18 cellular contexts compared by ENCODE assay signal in genomic region chr10:7832060-7832459, GRCh38. TPM values are rescaled to one million over a fixed set of nuclear protein-coding genes. Genes with fewer than 3 reads are reported as not detected.
DNase-seq lines count a peak whose midpoint lies in the region; ATAC-seq and TF ChIP-seq lines count a peak whose summit lies in the region.
"Had no signal": no experiment of that assay in that cellular context is flagged by ENCODE, and none has a peak within 500 bp of the region (broad histone marks: within the 10 kb centered on the region; RNA-seq: fewer than 3 reads in every experiment).

No MANE protein-coding gene starts in this region.

- H2BK5ac ChIP-seq in IMR-90 (ENCODE audit: low read depth, low read length, poor library complexity, severe bottlenecking) = no peak overlapping the region

- H3K18ac ChIP-seq in IMR-90 (ENCODE audit: low read depth, low read length) = no peak overlapping the region

- no peak overlapping the region for H2BK15ac ChIP-seq in IMR-90 (ENCODE audit: low read depth, low read length)

- no peak overlapping the region for H3K27ac ChIP-seq in IMR-90 (ENCODE audit: insufficient read depth, low read length)
- H3K27ac ChIP-seq: BLaER1 had no signal

- H3K9me3 Mint-ChIP-seq in chondrocyte (ENCODE audit: low read depth) (no peaks in the 10 kb centered on the region), CD14-positive monocyte (peaks cover 0 to 2% (median 0%) of the 10 kb centered on the region in 7 donors)
- H3K9me3 Mint-ChIP-seq: CD8-positive, alpha-beta T cell; IgD-negative memory B cell had no signal

- TF ChIP-seq CTCF in IMR-90 (conservative IDR thresholded peaks at IDR 0.05; ENCODE audit: low read depth, low read length) = no peak
- TF ChIP-seq CTCF in chondrocyte (IDR thresholded peaks at IDR 0.05) = no peak
- TF ChIP-seq CTCF in CD14-positive monocyte (IDR thresholded peaks at IDR 0.05) = no peak
- TF ChIP-seq CTCF in lower leg skin (IDR thresholded peaks at IDR 0.05) = no peak

- H4K91ac ChIP-seq in IMR-90 (ENCODE audit: insufficient read depth, low read depth, low read length) = no peak overlapping the region

- dilution Hi-C loops in IMR-90 (cut with HindIII; ENCODE audit: low sequenced_read_pairs, unreplicated experiment) = no loop called here

- no peak overlapping the region for H3K14ac ChIP-seq in IMR-90 (replicated peaks; ENCODE audit: low read depth, low read length)

- H3K4me1 Mint-ChIP-seq in chondrocyte (ENCODE audit: low read depth) (peaks cover 19% of the 10 kb centered on the region), CD14-positive monocyte (peaks cover 8% of the 10 kb centered on the region)

- no peak overlapping the region for H3K4me2 ChIP-seq in IMR-90 (ENCODE audit: low read depth, low read length)
- H3K4me2 ChIP-seq: BLaER1 had no signal

- H2AK9ac ChIP-seq in IMR-90 (replicated peaks; ENCODE audit: low read depth, low read length, poor library complexity) = no peak overlapping the region

- POLR2A ChIA-PET in IMR-90 (lab: Charles Lee; ENCODE audit: unreplicated experiment) = no interaction called here

- TF ChIP-seq POLR2A in IMR-90 (IDR thresholded peaks at IDR 0.05; ENCODE audit: low read depth, low read length) = no peak
- TF ChIP-seq POLR2A in lower leg skin (IDR thresholded peaks at IDR 0.05) = no peak

- CTCF ChIA-PET in IMR-90 (lab: Yijun Ruan, JAX) = no interaction called here

- peaks cover 12% of the 10 kb centered on the region for H3K9me1 ChIP-seq in IMR-90 (ENCODE audit: insufficient read depth, low read length)

- no peak overlapping the region for H2AFZ ChIP-seq in IMR-90 (replicated peaks; ENCODE audit: low read length, poor library complexity)

- BruUV-seq in IMR-90 (replicated peaks; lab: Mats Ljungman, UMichigan) = no TSS peak

- no peak overlapping the region for H3K4ac ChIP-seq in IMR-90 (ENCODE audit: low read depth, low read length)

- no peak overlapping the region for H3K9ac ChIP-seq in IMR-90 (ENCODE audit: low read depth, low read length)
- H3K9ac ChIP-seq: BLaER1 had no signal

- peaks cover 38 to 43% of the 10 kb centered on the region in 2 experiments for H3K79me1 ChIP-seq in IMR-90 (ENCODE audit: low read depth in 1 of 2, low read length in 2 of 2)

- H3K4me1 ChIP-seq in IMR-90 (ENCODE audit: control insufficient read depth, insufficient read depth, low read length) = 0 out of 2 replicates have a peak, but pooled peaks cover 2% of the 10 kb centered on the region
- H3K4me1 ChIP-seq: BLaER1 had no signal

- H3K27me3 Mint-ChIP-seq in chondrocyte (ENCODE audit: low read depth) (no peaks in the 10 kb centered on the region), CD14-positive monocyte (ENCODE audit: low read depth in 3 of 3) (no peaks in the 10 kb centered on the region)
- H3K27me3 Mint-ChIP-seq: IgD-negative memory B cell had no signal

- H3K36me3 Mint-ChIP-seq in chondrocyte (ENCODE audit: low read depth) (peaks cover 6% of the 10 kb centered on the region), CD14-positive monocyte (peaks cover 52 to 55% of the 10 kb centered on the region in 2 donors)

- H3K4me3 ChIP-seq in IMR-90 (ENCODE audit: insufficient read depth, low read depth, low read length) = no peak overlapping the region
- no peak overlapping the region for H3K4me3 ChIP-seq in lower leg skin (ENCODE audit: low read depth, poor library complexity, severe bottlenecking)
- H3K4me3 ChIP-seq: BLaER1 had no signal

- no peak overlapping the region for H3K4me3 Mint-ChIP-seq in chondrocyte (ENCODE audit: unreplicated experiment)
- H3K4me3 Mint-ChIP-seq in CD14-positive monocyte = no peak overlapping the region
- H3K4me3 Mint-ChIP-seq: CD8-positive, alpha-beta T cell; IgD-negative memory B cell had no signal

- H4K20me1 ChIP-seq in IMR-90 (ENCODE audit: insufficient read depth, low read length) = no peaks in the 10 kb centered on the region; the same call in 1 of the 2 replicates

- H3K36me3 ChIP-seq in IMR-90 (ENCODE audit: control insufficient read depth, insufficient read depth, low read length) = peaks cover 5% of the 10 kb centered on the region; the same call in 1 of the 2 replicates

- no peak overlapping the region for H2BK120ac ChIP-seq in IMR-90 (ENCODE audit: low read depth, low read length)

- no peaks in the 10 kb centered on the region for H3K27me3 ChIP-seq in IMR-90 (ENCODE audit: control insufficient read depth, insufficient read depth, low read length)
- H3K27me3 ChIP-seq: BLaER1 had no signal

- intact Hi-C loops in IMR-90 (cut with micrococcal nuclease) (no loop called here), CD14-positive monocyte (cut with micrococcal nuclease) (no loop called here), lower leg skin (cut with DNase I; ENCODE audit: low total_unique reads) (no loop called here)

- no CpG with 5 or more reads among the region's 1 CpG for WGBS in IMR-90 (ENCODE audit: extremely low coverage in 2 of 2, insufficient read length in 1 of 2), 2 experiments
- 70 to 88% methylated on average over 1 of the region's 1 CpG for WGBS in lower leg skin, 2 donors

- H4K5ac ChIP-seq in IMR-90 (ENCODE audit: low read depth, low read length) = no peak overlapping the region

- no peak overlapping the region for H2BK20ac ChIP-seq in IMR-90 (ENCODE audit: low read depth, low read length)

- ATAC-seq in IMR-90 (ENCODE audit: low read depth) = peak; percentile 56; the same call in 1 of the 2 replicates
- no peak for ATAC-seq in GM21576 (IDR thresholded peaks at IDR 0.05; ENCODE audit: unreplicated experiment)
- ATAC-seq: CD8-positive, alpha-beta T cell had no signal

- H3K23ac ChIP-seq in IMR-90 (ENCODE audit: low read depth, low read length) = no peak overlapping the region

- no peaks in the 10 kb centered on the region for H3K9me3 ChIP-seq in IMR-90 (ENCODE audit: control insufficient read depth, insufficient read depth, low read length)
- H3K9me3 ChIP-seq: BLaER1 had no signal

- H2AK5ac ChIP-seq in IMR-90 (ENCODE audit: low read depth, low read length) = no peak overlapping the region

- in situ Hi-C loops in IMR-90 (cut with MboI; ENCODE audit: low sequenced_read_pairs) = no loop called here

- peak overlapping the region; percentile 19 for H3K27ac Mint-ChIP-seq in chondrocyte (ENCODE audit: unreplicated experiment)
- H3K27ac Mint-ChIP-seq in CD14-positive monocyte = no peak overlapping the region
- H3K27ac Mint-ChIP-seq: CD8-positive, alpha-beta T cell; IgD-negative memory B cell had no signal

- TF ChIP-seq RAD21 in IMR-90 (IDR thresholded peaks at IDR 0.05; ENCODE audit: low read length) = no peak

- no peak overlapping the region for H4K8ac ChIP-seq in IMR-90 (ENCODE audit: low read depth in 2 of 2, low read length in 2 of 2)

- DNase-seq in EH (ENCODE audit: low read depth) = peak; percentile 26
- no peak for DNase-seq in IMR-90
- no peak for DNase-seq in chondrocyte (ENCODE audit: low spot score)
- DNase-seq in fibroblast of peridontal ligament (ENCODE audit: extremely low read depth) = peak; percentile 8
- DNase-seq in CD14-positive monocyte (ENCODE audit: low spot score) = no peak
- no peak for DNase-seq in lower leg skin (ENCODE audit: low spot score in 2 of 2)
- DNase-seq: ACHN; Calu3; CD8-positive, alpha-beta T cell; DMS 273 treated with DMSO at 0.1 percent for 48 hours; DMS53; DND-41; GOT3; H7; KBM-7 had no signal

- no peak overlapping the region for H3K56ac ChIP-seq in IMR-90 (ENCODE audit: extremely low read depth, insufficient read depth, low read length)

TF ChIP-seq in IMR-90, 13 proteins besides CTCF, POLR2A, EP300 and RAD21 (continues in another document):
- TF ChIP-seq USF2 (IDR thresholded peaks at IDR 0.05; ENCODE audit: low read depth, low read length) (no peak), CEBPB (IDR thresholded peaks at IDR 0.05; ENCODE audit: low read depth, low read length) (no peak), RFX5 (IDR thresholded peaks at IDR 0.05; ENCODE audit: low read depth, low read length) (no peak), ELK1 (IDR thresholded peaks at IDR 0.05; ENCODE audit: borderline replicate concordance, low read depth, low read length) (no peak), MAFK (IDR thresholded peaks at IDR 0.05; ENCODE audit: low read depth, low read length) (no peak), SMC3 (IDR thresholded peaks at IDR 0.05; ENCODE audit: low read depth, low read length) (no peak)

RNA-seq across cellular contexts. Expression of gene TAF3, which starts 13.8 kb away (rescaled TPM):
- total RNA-seq in IMR-90 (2012; rRNA removed) (1.4 TPM in 2 replicates), chondrocyte (6.2 to 8.6 TPM (median 7.2 TPM) in 3 replicates), lower leg skin (1 to 10 TPM; 5.0 to 8.3 (median 7.7) TPM)
- polyA plus RNA-seq in IMR-90 (2012; rRNA removed) (2.2 and 2.3 TPM in 2 replicates), CD14-positive monocyte (1 to 10 TPM; 1.6 to 3.4 TPM)
- polyA plus RNA-seq in IMR-90 (2012; cell fraction: cytosol; rRNA removed) = 1.4 and 1.6 TPM in 2 replicates
- 1.4 and 2.0 TPM in 2 replicates for polyA plus RNA-seq in IMR-90 (2012; cell fraction: nucleus; rRNA removed; ENCODE audit: low replicate concordance)

RNA-seq across cellular contexts. Expression of gene ATP5F1C, which starts 44.1 kb away (rescaled TPM):
- total RNA-seq in IMR-90 (2012; rRNA removed) = 343 and 367 TPM in 2 replicates
- polyA plus RNA-seq in IMR-90 (2012; rRNA removed) = 357 and 382 TPM in 2 replicates
- 102 and 204 TPM in 2 replicates for polyA plus RNA-seq in IMR-90 (2012; cell fraction: cytosol; rRNA removed)
- polyA plus RNA-seq in IMR-90 (2012; cell fraction: nucleus; rRNA removed; ENCODE audit: low replicate concordance) = 118 and 283 TPM in 2 replicates
- 136 to 157 TPM (median 136 TPM) in 3 replicates for total RNA-seq in chondrocyte
- 100 to 1,000 TPM; 437 to 455 TPM for polyA plus RNA-seq in CD14-positive monocyte
- total RNA-seq in lower leg skin = 100 to 1,000 TPM; 148 to 233 (median 216) TPM

RNA-seq across cellular contexts. Expression of gene KIN, which starts 44.3 kb away (rescaled TPM):
- total RNA-seq in IMR-90 (2012; rRNA removed) (3.0 and 6.1 TPM in 2 replicates), chondrocyte (11.3 to 15.6 TPM (median 14.2 TPM) in 3 replicates), lower leg skin (10 to 100 TPM in 1 of 4 donors, 1 to 10 TPM in 3; 7.0 to 10.3 (median 8.2) TPM)
- polyA plus RNA-seq in IMR-90 (2012; rRNA removed) (4.2 and 6.4 TPM in 2 replicates), CD14-positive monocyte (1 to 10 TPM; 3.0 to 3.1 TPM)
- polyA plus RNA-seq in IMR-90 (2012; cell fraction: cytosol; rRNA removed) = 0.41 and 0.61 TPM in 2 replicates
- 1.6 and 8.8 TPM in 2 replicates for polyA plus RNA-seq in IMR-90 (2012; cell fraction: nucleus; rRNA removed; ENCODE audit: low replicate concordance)

Comparison
In these comparisons a context has a peak if more than half of its experiments do, and no peak if none do; other contexts are left out.
1. DNase-seq: peak in EH (single experiment) and fibroblast of peridontal ligament (single experiment); none in IMR-90 (single experiment), chondrocyte (single experiment), CD14-positive monocyte (single experiment) and lower leg skin (0 of 2).